In genomic region chr21:39386194-39386593, GRCh38 we compare ENCODE assay signal across 1 cellular context.
TF ChIP-seq lines count a peak whose summit lies in the region.

No MANE protein-coding gene starts in this region.

TF ChIP-seq in HepG2, 621 proteins besides CTCF, POLR2A, EP300 and RAD21 (continued from another document):
- TF ChIP-seq AGO1 (IDR thresholded peaks at IDR 0.05; ENCODE audit: low read depth, low read length, poor library complexity, severe bottlenecking), result peak; percentile 3
- 0 out of 2 replicates have a peak, but pooled peaks have one; percentile 1 for TF ChIP-seq ZNF441 (CRISPR knock-in tag; IDR thresholded peaks at IDR 0.05; ENCODE audit: borderline replicate concordance)
- TF ChIP-seq ZNF7 (CRISPR knock-in tag; IDR thresholded peaks at IDR 0.05), result no peak
- no peak for TF ChIP-seq GRHL1 (CRISPR knock-in tag; conservative IDR thresholded peaks at IDR 0.05)
- 0 out of 2 replicates have a peak, but pooled peaks have one; percentile 27 for TF ChIP-seq REL (CRISPR knock-in tag; conservative IDR thresholded peaks at IDR 0.05)
- TF ChIP-seq PAWR (CRISPR knock-in tag; IDR thresholded peaks at IDR 0.05; ENCODE audit: borderline replicate concordance), result 0 out of 2 replicates have a peak, but pooled peaks have one; percentile 21
- TF ChIP-seq RBM22 (optimal IDR thresholded peaks at IDR 0.05; ENCODE audit: low read length), result peak; percentile 86
- 0 out of 2 replicates have a peak, but pooled peaks have one; percentile 40 for TF ChIP-seq ZNF572 (CRISPR knock-in tag; IDR thresholded peaks at IDR 0.05)
- TF ChIP-seq SOX13 (IDR thresholded peaks at IDR 0.05), result no peak
- TF ChIP-seq SOX13 (CRISPR knock-in tag; conservative IDR thresholded peaks at IDR 0.05 in 1 of 2, IDR thresholded peaks at IDR 0.05 in 1 of 2), result 0 out of 4 replicates have a peak, but pooled peaks of 1 of the 2 experiments have one; percentile 17
- TF ChIP-seq POLR2G (IDR thresholded peaks at IDR 0.05; ENCODE audit: low read depth, low read length), result peak; percentile 48
- peak; percentile 29; the same call in 1 of the 2 replicates for TF ChIP-seq PATZ1 (CRISPR knock-in tag; IDR thresholded peaks at IDR 0.05)
- TF ChIP-seq POLR2AphosphoS2 (IDR thresholded peaks at IDR 0.05; ENCODE audit: low read depth, low read length), result no peak
- TF ChIP-seq FOXC1 (CRISPR knock-in tag; IDR thresholded peaks at IDR 0.05; ENCODE audit: borderline replicate concordance), result no peak
- peak; percentile 13; the same call in 1 of the 2 replicates for TF ChIP-seq CHD2 (IDR thresholded peaks at IDR 0.05; ENCODE audit: low read depth, low read length)
- peak; percentile 86; the same call in 1 of the 2 replicates for TF ChIP-seq ZC3H4 (CRISPR knock-in tag; IDR thresholded peaks at IDR 0.05; ENCODE audit: borderline replicate concordance)
